17 cellular contexts compared by ENCODE assay signal in the genomic region with DNA sequence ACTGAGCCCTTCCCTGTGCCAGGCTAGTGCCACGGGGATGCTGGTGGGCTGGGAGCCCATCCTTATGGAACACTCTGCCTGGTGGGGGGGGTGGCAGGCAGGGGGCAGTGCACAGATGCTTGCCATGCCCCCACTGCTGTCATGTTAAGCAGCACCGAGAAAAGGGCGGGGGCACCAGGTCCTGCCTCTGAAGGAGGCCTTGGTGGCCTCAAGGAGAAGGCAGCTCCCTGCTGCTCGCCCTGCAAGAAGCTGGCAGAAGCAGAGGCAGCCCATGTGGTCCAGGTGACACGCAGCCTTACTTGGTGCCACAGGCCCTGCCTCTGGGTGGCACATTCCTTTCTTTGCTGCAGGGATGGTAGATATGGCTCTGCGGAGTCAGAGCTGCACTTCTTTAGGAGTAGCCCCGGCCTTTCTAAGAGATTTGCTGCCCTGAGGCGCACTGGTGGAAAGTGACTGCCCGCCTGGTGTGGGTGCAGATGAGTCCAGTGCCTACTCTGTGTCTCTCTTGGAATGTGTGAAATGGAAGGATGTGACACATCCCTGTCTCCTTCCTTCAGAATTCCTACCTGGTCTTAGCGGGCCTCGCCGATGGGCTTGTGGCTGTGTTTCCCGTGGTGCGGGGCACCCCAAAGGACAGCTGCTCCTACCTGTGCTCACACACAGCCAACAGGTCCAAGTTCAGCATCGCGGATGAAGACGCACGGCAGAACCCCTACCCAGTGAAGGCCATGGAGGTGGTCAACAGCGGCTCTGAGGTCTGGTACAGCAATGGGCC.
"Had no signal": no experiment of that assay in that cellular context is flagged by ENCODE, and none has a peak within 500 bp of the region (broad histone marks: within the 10 kb centered on the region; RNA-seq: fewer than 3 reads in every experiment).

No MANE protein-coding gene starts in this region.

- H3K9me3 Mint-ChIP-seq: activated naive CD4-positive, alpha-beta T cell treated with anti-CD3 and anti-CD28 coated beads, Interleukin-2, amount 50 U/mL, for 72 hours; activated T-helper 2 cell treated with anti-CD3 and anti-CD28 coated beads, Interferon-gamma antibody, Interleukin-2, Interleukin-4, amounts not matched to agents 10 μg/mL and 5 μg/mL and 100 μg/mL, durations not matched to agents 14 hours and 24 hours and 36 hours; natural killer cell treated with Interleukin-12 subunit alpha and Interleukin-12 subunit beta and Interleukin-15 and Interleukin-18, amount 100 ng/mL, for 72 hours had no signal

- H3K36me3 Mint-ChIP-seq: activated naive CD4-positive, alpha-beta T cell treated with anti-CD3 and anti-CD28 coated beads, Interleukin-2, amount 50 U/mL, for 72 hours; natural killer cell treated with Interleukin-12 subunit alpha and Interleukin-12 subunit beta and Interleukin-15 and Interleukin-18, amount 100 ng/mL, for 72 hours had no signal

- DNase-seq: activated CD4-positive, alpha-beta T cell treated with anti-CD3 and anti-CD28 coated beads for 1 hour; activated CD4-positive, alpha-beta T cell treated with anti-CD3 and anti-CD28 coated beads, Interleukin-2, amount 50 U/mL, for 4 hours; activated T-cell treated with anti-CD3 and anti-CD28 coated beads for 4 hours; colonic mucosa; effector CD4-positive, alpha-beta T cell; esophagus squamous epithelium; mesenchymal stem cell; stimulated activated CD4-positive, alpha-beta T cell treated with anti-CD3 and anti-CD28 coated beads, Interleukin-4, amount 100 ng/mL, for 24 hours; stimulated activated naive CD4-positive, alpha-beta T cell; T-helper 1 cell; T1000 had no signal

- H3K27ac ChIP-seq: colonic mucosa, esophagus squamous epithelium, left lung had no signal

- ATAC-seq: activated naive CD4-positive, alpha-beta T cell treated with anti-CD3 and anti-CD28 coated beads, Interleukin-2, amount 50 U/mL, for 72 hours; left lung; natural killer cell treated with Interleukin-12 subunit alpha and Interleukin-12 subunit beta and Interleukin-15 and Interleukin-18, amount 100 ng/mL, for 72 hours; SK-N-SH treated with all-trans-retinoic acid at 6 μM for 48 hours had no signal

- H3K4me3 ChIP-seq: colonic mucosa, esophagus squamous epithelium, left lung, ovary had no signal

- H3K9me3 ChIP-seq: colonic mucosa, esophagus squamous epithelium, left lung, ovary had no signal

- H3K4me1 ChIP-seq: colonic mucosa had no signal

- H3K36me3 ChIP-seq: colonic mucosa, ovary had no signal

- H3K27me3 ChIP-seq: colonic mucosa, esophagus squamous epithelium, left lung, ovary had no signal

- H3K27ac Mint-ChIP-seq: activated T-helper 2 cell treated with anti-CD3 and anti-CD28 coated beads, Interferon-gamma antibody, Interleukin-2, Interleukin-4, amounts not matched to agents 10 μg/mL and 5 μg/mL and 100 μg/mL, durations not matched to agents 14 hours and 24 hours and 36 hours; natural killer cell treated with Interleukin-12 subunit alpha and Interleukin-12 subunit beta and Interleukin-15 and Interleukin-18, amount 100 ng/mL, for 72 hours had no signal

- H3K4me3 Mint-ChIP-seq: natural killer cell treated with Interleukin-12 subunit alpha and Interleukin-12 subunit beta and Interleukin-15 and Interleukin-18, amount 100 ng/mL, for 72 hours had no signal

- H3K27me3 Mint-ChIP-seq: natural killer cell treated with Interleukin-12 subunit alpha and Interleukin-12 subunit beta and Interleukin-15 and Interleukin-18, amount 100 ng/mL, for 72 hours had no signal
